In the genomic region with DNA sequence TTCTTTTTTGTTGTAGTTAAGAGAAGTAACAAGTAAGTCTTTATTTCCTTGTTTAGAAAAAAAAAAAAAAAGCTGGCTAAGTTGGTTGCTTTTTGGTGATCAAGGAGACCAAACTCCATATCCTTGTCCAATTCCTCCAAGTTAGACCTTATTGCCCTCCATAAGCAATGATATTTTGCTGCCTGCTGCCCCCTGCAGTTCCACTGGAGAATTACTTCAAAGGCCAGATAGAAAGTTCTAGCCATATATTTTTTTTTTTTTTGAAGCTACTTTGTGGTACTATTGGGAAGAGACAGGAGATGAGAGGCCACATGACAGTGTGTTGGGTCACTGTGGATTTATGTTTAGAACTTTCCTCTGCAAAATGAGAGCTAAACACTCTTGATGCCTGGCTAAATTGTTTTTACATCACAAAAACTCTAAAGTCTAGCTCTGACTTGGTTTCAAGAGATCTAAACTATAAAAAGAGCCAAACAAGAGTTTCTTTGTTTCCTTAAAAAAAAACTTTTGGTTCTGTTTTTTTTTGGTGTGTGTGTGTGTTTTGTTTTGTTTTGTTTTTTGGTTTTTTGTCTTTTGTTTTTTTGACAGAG, we compare ENCODE assay signal across 8 cellular contexts.
A peak's percentile ranks its signal among the peaks of the same experiment; 100 is the strongest.
DNase-seq lines count a peak whose midpoint lies in the region; ATAC-seq, FAIRE-seq and TF ChIP-seq lines count a peak whose summit lies in the region.

No MANE protein-coding gene starts in this region.

- no peak overlapping the region for H3K4me3 ChIP-seq in AG04449 (ENCODE audit: low read depth, low read length)
- H3K4me3 ChIP-seq in OCI-LY1 (ENCODE audit: low read depth, low read length, poor library complexity, severe bottlenecking) = no peak overlapping the region
- no peak overlapping the region for H3K4me3 ChIP-seq in right atrium auricular region

- no peaks in the 10 kb centered on the region for H3K4me1 Mint-ChIP-seq in activated T-helper 17 cell treated with anti-CD3 and anti-CD28 coated beads, Interleukin-2, amount 50 U/mL, for 72 hours
- no peaks in the 10 kb centered on the region for H3K4me1 Mint-ChIP-seq in stimulated activated memory B cell treated with anti-CD40 and anti-IgM and Interleukin-4, amounts not matched to agents 10 μg/mL and 1 μg/mL and 100 μg/mL, for 72 hours

- H3K27me3 Mint-ChIP-seq in activated T-helper 17 cell treated with anti-CD3 and anti-CD28 coated beads, Interleukin-2, amount 50 U/mL, for 72 hours = peaks cover 4% of the 10 kb centered on the region
- no peaks in the 10 kb centered on the region for H3K27me3 Mint-ChIP-seq in stimulated activated memory B cell treated with anti-CD40 and anti-IgM and Interleukin-4, amounts not matched to agents 10 μg/mL and 1 μg/mL and 100 μg/mL, for 72 hours

- H3K36me3 Mint-ChIP-seq in activated T-helper 17 cell treated with anti-CD3 and anti-CD28 coated beads, Interleukin-2, amount 50 U/mL, for 72 hours (ENCODE audit: low read depth) = no peaks in the 10 kb centered on the region
- no peaks in the 10 kb centered on the region for H3K36me3 Mint-ChIP-seq in stimulated activated memory B cell treated with anti-CD40 and anti-IgM and Interleukin-4, amounts not matched to agents 10 μg/mL and 1 μg/mL and 100 μg/mL, for 72 hours

- no peaks in the 10 kb centered on the region for H3K27me3 ChIP-seq in OCI-LY1 (ENCODE audit: insufficient read depth, low read length)
- no peaks in the 10 kb centered on the region for H3K27me3 ChIP-seq in right atrium auricular region

- H3K27ac ChIP-seq in OCI-LY1 (ENCODE audit: low read depth, low read length, poor library complexity, severe bottlenecking) (no peak overlapping the region), right atrium auricular region (peak overlapping the region; percentile 0 to 66)

- H3K4me1 ChIP-seq in OCI-LY1 (ENCODE audit: insufficient read depth, low read length, severe bottlenecking) (no peaks in the 10 kb centered on the region), right atrium auricular region (no peaks in the 10 kb centered on the region)

- POLR2A ChIA-PET in AG04449 (lab: Yijun Ruan, JAX) = no interaction called here

- H3K36me3 ChIP-seq in OCI-LY1 (ENCODE audit: insufficient read depth, low read length) = peaks cover 60% of the 10 kb centered on the region
- peaks cover 28% of the 10 kb centered on the region for H3K36me3 ChIP-seq in right atrium auricular region

- H3K9me3 ChIP-seq in OCI-LY1 (ENCODE audit: low read length) (no peaks in the 10 kb centered on the region), right atrium auricular region (no peaks in the 10 kb centered on the region)

- no peak overlapping the region for H3K9ac ChIP-seq in OCI-LY1 (ENCODE audit: low read length)

- H4K20me1 ChIP-seq in OCI-LY1 (ENCODE audit: insufficient read depth, low read length) = no peaks in the 10 kb centered on the region

- no peaks in the 10 kb centered on the region; the same call in 1 of the 2 replicates for H3F3A ChIP-seq in OCI-LY1 (ENCODE audit: insufficient read depth, low read length)

- H2AFZ ChIP-seq in OCI-LY1 (ENCODE audit: low read length) = no peak overlapping the region

- CTCF ChIA-PET in AG04449 (lab: Yijun Ruan, JAX) = interaction anchor here (0.7 to 2.6 kb wide), 22 partner anchors 8 to 653 kb away, joined by 3 to 22 read pairs (median 4); no protein-coding TSS in a partner anchor

- no peak for TF ChIP-seq POLR2A in GM12891 (IDR thresholded peaks at IDR 0.05; ENCODE audit: low read depth, low read length)

- peak; percentile 21 for ATAC-seq in activated T-helper 17 cell treated with anti-CD3 and anti-CD28 coated beads, Interleukin-2, amount 50 U/mL, for 72 hours (replicated peaks)
- no peak for ATAC-seq in stimulated activated memory B cell treated with anti-CD40 and anti-IgM and Interleukin-4, amounts not matched to agents 10 μg/mL and 1 μg/mL and 100 μg/mL, for 72 hours
- no peak for ATAC-seq in HG03039 (IDR thresholded peaks at IDR 0.05; ENCODE audit: unreplicated experiment)

- peak; percentile 9 for FAIRE-seq in GM12891 (lab: Jason Lieb, UNC)

- no peak overlapping the region for H3K4me3 Mint-ChIP-seq in activated T-helper 17 cell treated with anti-CD3 and anti-CD28 coated beads, Interleukin-2, amount 50 U/mL, for 72 hours
- no peak overlapping the region for H3K4me3 Mint-ChIP-seq in stimulated activated memory B cell treated with anti-CD40 and anti-IgM and Interleukin-4, amounts not matched to agents 10 μg/mL and 1 μg/mL and 100 μg/mL, for 72 hours

- H3K79me2 ChIP-seq in OCI-LY1 (ENCODE audit: insufficient read depth, low read length) = no peaks in the 10 kb centered on the region

- H3K9me2 ChIP-seq in OCI-LY1 (ENCODE audit: low read depth, low read length) = no peaks in the 10 kb centered on the region

- no peak overlapping the region for H3K27ac Mint-ChIP-seq in activated T-helper 17 cell treated with anti-CD3 and anti-CD28 coated beads, Interleukin-2, amount 50 U/mL, for 72 hours
- no peak overlapping the region for H3K27ac Mint-ChIP-seq in stimulated activated memory B cell treated with anti-CD40 and anti-IgM and Interleukin-4, amounts not matched to agents 10 μg/mL and 1 μg/mL and 100 μg/mL, for 72 hours

- DNase-seq in AG04449 (ENCODE audit: low read depth, low spot score) (no peak), GM12891 (ENCODE audit: insufficient read length, low spot score) (no peak), right atrium auricular region (ENCODE audit: low spot score) (no peak)
- peak; percentile 46 to 53 for DNase-seq in stimulated activated CD4-positive, alpha-beta T cell treated with anti-CD3 and anti-CD28 coated beads, Interleukin-2, amount 100 ng/mL, for 48 hours

- TF ChIP-seq CTCF in AG04449 (IDR thresholded peaks at IDR 0.05; ENCODE audit: insufficient read depth, low read length, missing control alignments) (peak; percentile 52), OCI-LY1 (IDR thresholded peaks at IDR 0.05; ENCODE audit: low read length) (peak; percentile 77), right atrium auricular region (IDR thresholded peaks at IDR 0.05) (peak; percentile 34 to 63)

- H3K4me2 ChIP-seq in OCI-LY1 (ENCODE audit: low read length) = no peak overlapping the region

- no peaks in the 10 kb centered on the region for H3K9me3 Mint-ChIP-seq in activated T-helper 17 cell treated with anti-CD3 and anti-CD28 coated beads, Interleukin-2, amount 50 U/mL, for 72 hours
- H3K9me3 Mint-ChIP-seq in stimulated activated memory B cell treated with anti-CD40 and anti-IgM and Interleukin-4, amounts not matched to agents 10 μg/mL and 1 μg/mL and 100 μg/mL, for 72 hours = peaks cover 5% of the 10 kb centered on the region

TF ChIP-seq in GM12891, 5 proteins besides CTCF, POLR2A, EP300 and RAD21:
- TF ChIP-seq PAX5 (IDR thresholded peaks at IDR 0.05; ENCODE audit: insufficient read depth, low read length, severe bottlenecking) (no peak), POU2F2 (IDR thresholded peaks at IDR 0.05; ENCODE audit: low read depth, low read length) (no peak), SPI1 (IDR thresholded peaks at IDR 0.05; ENCODE audit: low read depth, low read length) (no peak), POLR2AphosphoS5 (IDR thresholded peaks at IDR 0.05; ENCODE audit: low read depth, low read length) (no peak), TAF1 (IDR thresholded peaks at IDR 0.05; ENCODE audit: low read depth, low read length) (no peak)

Comparison
In these comparisons a context has a peak if more than half of its experiments do, and no peak if none do; other contexts are left out.
1. DNase-seq: peak in stimulated activated CD4-positive, alpha-beta T cell treated with anti-CD3 and anti-CD28 coated beads, Interleukin-2, amount 100 ng/mL, for 48 hours (2 of 2); none in AG04449 (single experiment), GM12891 (single experiment) and right atrium auricular region (single experiment).
2. Peak in every context shown above with its lines, with median percentiles within 50 percentile points of each other: CTCF ChIP-seq.